9 cellular contexts compared by ENCODE assay signal in genomic region chr2:158191569-158191968, GRCh38.
DNase-seq lines count a peak whose midpoint lies in the region; ATAC-seq, FAIRE-seq and TF ChIP-seq lines count a peak whose summit lies in the region.
"Had no signal": no experiment of that assay in that cellular context is flagged by ENCODE, and none has a peak within 500 bp of the region (broad histone marks: within the 10 kb centered on the region; RNA-seq: fewer than 3 reads in every experiment).

No MANE protein-coding gene starts in this region.

- TSS peak; percentile 91 for BruUV-seq in HepG2 (replicated peaks; lab: Mats Ljungman, UMichigan)

- POLR2A ChIA-PET in HepG2 (lab: Yijun Ruan, JAX) = interaction anchor here (0.6 to 2.7 kb wide), 7 partner anchors 12 to 1423 kb away, joined by 3 to 16 read pairs (median 5); partner anchors contain the start of genes CCDC148 and PKP4

- peak overlapping the region; percentile 66 for H3K9ac ChIP-seq in HepG2 (ENCODE audit: insufficient read depth, low read depth, low read length)

- TF ChIP-seq CTCF in HepG2 (CRISPR knock-in tag; IDR thresholded peaks at IDR 0.05) = no peak

- FAIRE-seq in GM18507 (lab: Jason Lieb, UNC) (peak; percentile 38), HepG2 (lab: Jason Lieb, UNC) (no peak)
- FAIRE-seq: K562 had no signal

- H4K20me1 ChIP-seq in HepG2 (ENCODE audit: insufficient read depth, low read length) = no peaks in the 10 kb centered on the region

- no peaks in the 10 kb centered on the region for H3K79me2 ChIP-seq in HepG2 (ENCODE audit: insufficient read depth, low read length)

- no peaks in the 10 kb centered on the region for H3K27me3 ChIP-seq in HepG2 (ENCODE audit: control insufficient read depth in 1 of 2, insufficient read depth in 2 of 2, low read length in 2 of 2)

- H3K27ac ChIP-seq in HepG2 (ENCODE audit: extremely low read length, insufficient read depth, low read length) (peak overlapping the region; percentile 82), substantia nigra (ENCODE audit: low read depth, low read length, poor library complexity, severe bottlenecking) (no peak overlapping the region)

- H2AFZ ChIP-seq in HepG2 (ENCODE audit: low read length) = no peak overlapping the region

- CTCF ChIA-PET in HepG2 (lab: Yijun Ruan, JAX; ENCODE audit: low intra/inter-chr PET ratio, low total read pairs) = no interaction called here

- intact Hi-C loops in HepG2 (cut with micrococcal nuclease; ENCODE audit: unreplicated experiment) = loop anchor here (1.0 kb wide), 2 partner anchors 9 to 41 kb away; no protein-coding TSS in a partner anchor

- no peaks in the 10 kb centered on the region for H3K9me3 ChIP-seq in HepG2 (ENCODE audit: low read length)

- H3K4me2 ChIP-seq in HepG2 (ENCODE audit: low read depth, low read length) = peak overlapping the region; percentile 73

- H3K27ac Mint-ChIP-seq in IgD-negative memory B cell = peak overlapping the region; percentile 14 to 92 (median 29)
- H3K27ac Mint-ChIP-seq in natural killer cell treated with Interleukin-12 subunit alpha and Interleukin-12 subunit beta and Interleukin-15 and Interleukin-18, amount 100 ng/mL, for 72 hours = no peak overlapping the region

- H3K4me3 Mint-ChIP-seq in IgD-negative memory B cell = peak overlapping the region in 3 of 4 donors; percentile 51 to 88 (median 66)
- H3K4me3 Mint-ChIP-seq in natural killer cell treated with Interleukin-12 subunit alpha and Interleukin-12 subunit beta and Interleukin-15 and Interleukin-18, amount 100 ng/mL, for 72 hours = no peak overlapping the region

- H3K4me3 ChIP-seq in HepG2 (replicated peaks in 1 of 3; ENCODE audit: insufficient read depth in 1 of 3, low read depth in 2 of 3, low read length in 3 of 3) = peak overlapping the region; percentile 13 to 34 (median 19); a peak in 4 of 6 replicates
- H3K4me3 ChIP-seq: K562 had no signal

- no peaks in the 10 kb centered on the region for H3K27me3 Mint-ChIP-seq in IgD-negative memory B cell
- peaks cover 0 to 4% of the 10 kb centered on the region in 2 donors for H3K27me3 Mint-ChIP-seq in natural killer cell treated with Interleukin-12 subunit alpha and Interleukin-12 subunit beta and Interleukin-15 and Interleukin-18, amount 100 ng/mL, for 72 hours

- no peak for DNase-seq in GM18507 (ENCODE audit: extremely low spot score, insufficient read length, low read depth)
- DNase-seq in HepG2 (ENCODE audit: low spot score) = peak; percentile 33
- no peak for DNase-seq in putamen (ENCODE audit: low spot score)
- DNase-seq in stimulated activated CD4-positive, alpha-beta T cell treated with anti-CD3 and anti-CD28 coated beads, Interleukin-4, amount 100 ng/mL, for 1 hour = no peak
- no peak for DNase-seq in substantia nigra (lab: John Stamatoyannopoulos, UW)
- no peak for DNase-seq in natural killer cell treated with Interleukin-12 subunit alpha and Interleukin-12 subunit beta and Interleukin-15 and Interleukin-18, amount 100 ng/mL, for 72 hours (ENCODE audit: low spot score)

- H3K36me3 ChIP-seq in HepG2 (replicated peaks in 1 of 2; ENCODE audit: control insufficient read depth in 1 of 2, insufficient read depth in 2 of 2, low read length in 2 of 2) = no peaks in the 10 kb centered on the region

- no peaks in the 10 kb centered on the region for H3K36me3 Mint-ChIP-seq in IgD-negative memory B cell
- H3K36me3 Mint-ChIP-seq in natural killer cell treated with Interleukin-12 subunit alpha and Interleukin-12 subunit beta and Interleukin-15 and Interleukin-18, amount 100 ng/mL, for 72 hours = no peaks in the 10 kb centered on the region

- TF ChIP-seq EP300 in HepG2 (IDR thresholded peaks at IDR 0.05; ENCODE audit: low read depth in 2 of 2, low read length in 2 of 2) (no peak), HepG2 (CRISPR knock-in tag; IDR thresholded peaks at IDR 0.05; ENCODE audit: borderline replicate concordance) (no peak)

- 18% methylated on average over 2 of the region's 2 CpGs for WGBS in HepG2 (ENCODE audit: low lambda C conversion rate)

- TF ChIP-seq RAD21 in HepG2 (CRISPR knock-in tag; IDR thresholded peaks at IDR 0.05) = no peak

- in situ Hi-C loops in HepG2 (cut with HindIII; ENCODE audit: extremely low pct_ligation_motif_present, low pct_unique_long_range_greater_than_20kb) = no loop called here

- H3K4me1 Mint-ChIP-seq in IgD-negative memory B cell = peaks cover 19 to 23% (median 19%) of the 10 kb centered on the region in 3 donors
- H3K4me1 Mint-ChIP-seq in natural killer cell treated with Interleukin-12 subunit alpha and Interleukin-12 subunit beta and Interleukin-15 and Interleukin-18, amount 100 ng/mL, for 72 hours (ENCODE audit: low read depth in 2 of 2) = peaks cover 3 to 4% of the 10 kb centered on the region in 2 donors

- peaks cover 70% of the 10 kb centered on the region for H3K4me1 ChIP-seq in HepG2 (ENCODE audit: insufficient read depth, low read length)

- TF ChIP-seq POLR2A in HepG2 (IDR thresholded peaks at IDR 0.05; ENCODE audit: insufficient read depth in 1 of 2, low read depth in 2 of 2, low read length in 2 of 2) = no peak

- H3K9me3 Mint-ChIP-seq in IgD-negative memory B cell = no peaks in the 10 kb centered on the region
- H3K9me3 Mint-ChIP-seq in natural killer cell treated with Interleukin-12 subunit alpha and Interleukin-12 subunit beta and Interleukin-15 and Interleukin-18, amount 100 ng/mL, for 72 hours = no peaks in the 10 kb centered on the region

- ATAC-seq in GM21529 (IDR thresholded peaks at IDR 0.05; ENCODE audit: unreplicated experiment) (peak; percentile 33), HepG2 (no peak)
- ATAC-seq in natural killer cell treated with Interleukin-12 subunit alpha and Interleukin-12 subunit beta and Interleukin-15 and Interleukin-18, amount 100 ng/mL, for 72 hours = no peak
- ATAC-seq: K562 had no signal

TF ChIP-seq in HepG2, 621 proteins besides CTCF, POLR2A, EP300 and RAD21:
- 0 out of 2 replicates have a peak, but pooled peaks have one; percentile 18 for TF ChIP-seq PPARG (CRISPR knock-in tag; conservative IDR thresholded peaks at IDR 0.05)
- peak; percentile 44; the same call in 1 of the 2 replicates for TF ChIP-seq RBFOX2 (IDR thresholded peaks at IDR 0.05; ENCODE audit: low read depth, low read length)
- TF ChIP-seq, protein P1, sequence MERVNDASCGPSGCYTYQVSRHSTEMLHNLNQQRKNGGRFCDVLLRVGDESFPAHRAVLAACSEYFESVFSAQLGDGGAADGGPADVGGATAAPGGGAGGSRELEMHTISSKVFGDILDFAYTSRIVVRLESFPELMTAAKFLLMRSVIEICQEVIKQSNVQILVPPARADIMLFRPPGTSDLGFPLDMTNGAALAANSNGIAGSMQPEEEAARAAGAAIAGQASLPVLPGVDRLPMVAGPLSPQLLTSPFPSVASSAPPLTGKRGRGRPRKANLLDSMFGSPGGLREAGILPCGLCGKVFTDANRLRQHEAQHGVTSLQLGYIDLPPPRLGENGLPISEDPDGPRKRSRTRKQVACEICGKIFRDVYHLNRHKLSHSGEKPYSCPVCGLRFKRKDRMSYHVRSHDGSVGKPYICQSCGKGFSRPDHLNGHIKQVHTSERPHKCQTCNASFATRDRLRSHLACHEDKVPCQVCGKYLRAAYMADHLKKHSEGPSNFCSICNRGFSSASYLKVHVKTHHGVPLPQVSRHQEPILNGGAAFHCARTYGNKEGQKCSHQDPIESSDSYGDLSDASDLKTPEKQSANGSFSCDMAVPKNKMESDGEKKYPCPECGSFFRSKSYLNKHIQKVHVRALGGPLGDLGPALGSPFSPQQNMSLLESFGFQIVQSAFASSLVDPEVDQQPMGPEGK (CRISPR knock-in tag; IDR thresholded peaks at IDR 0.05) = 0 out of 2 replicates have a peak, but pooled peaks have one; percentile 5
- TF ChIP-seq GZF1 (CRISPR knock-in tag; IDR thresholded peaks at IDR 0.05) = no peak
- TF ChIP-seq KDM4B (CRISPR knock-in tag; IDR thresholded peaks at IDR 0.05) = 0 out of 2 replicates have a peak, but pooled peaks have one; percentile 29
- TF ChIP-seq PHF21A (CRISPR knock-in tag; IDR thresholded peaks at IDR 0.05) = 0 out of 2 replicates have a peak, but pooled peaks have one; percentile 4
- TF ChIP-seq SCMH1 (CRISPR knock-in tag; IDR thresholded peaks at IDR 0.05; ENCODE audit: borderline replicate concordance) = no peak
- 0 out of 2 replicates have a peak, but pooled peaks have one; percentile 29 for TF ChIP-seq ARNT2 (CRISPR knock-in tag; IDR thresholded peaks at IDR 0.05; ENCODE audit: low read depth)
- 0 out of 2 replicates have a peak, but pooled peaks have one; percentile 19 for TF ChIP-seq ZNF816 (CRISPR knock-in tag; IDR thresholded peaks at IDR 0.05; ENCODE audit: borderline replicate concordance)
- TF ChIP-seq POLR2G (IDR thresholded peaks at IDR 0.05; ENCODE audit: low read depth, low read length) = peak; percentile 48
- TF ChIP-seq ZNF333 (CRISPR knock-in tag; IDR thresholded peaks at IDR 0.05; ENCODE audit: borderline replicate concordance) = no peak

Comparison
In these comparisons a context has a peak if more than half of its experiments do, and no peak if none do; other contexts are left out.
1. H3K27ac Mint-ChIP-seq: peak in IgD-negative memory B cell (3 of 3); none in natural killer cell treated with Interleukin-12 subunit alpha and Interleukin-12 subunit beta and Interleukin-15 and Interleukin-18, amount 100 ng/mL, for 72 hours (0 of 2).